Comparison of ENCODE assay signal across 10 cellular contexts in the genomic region with DNA sequence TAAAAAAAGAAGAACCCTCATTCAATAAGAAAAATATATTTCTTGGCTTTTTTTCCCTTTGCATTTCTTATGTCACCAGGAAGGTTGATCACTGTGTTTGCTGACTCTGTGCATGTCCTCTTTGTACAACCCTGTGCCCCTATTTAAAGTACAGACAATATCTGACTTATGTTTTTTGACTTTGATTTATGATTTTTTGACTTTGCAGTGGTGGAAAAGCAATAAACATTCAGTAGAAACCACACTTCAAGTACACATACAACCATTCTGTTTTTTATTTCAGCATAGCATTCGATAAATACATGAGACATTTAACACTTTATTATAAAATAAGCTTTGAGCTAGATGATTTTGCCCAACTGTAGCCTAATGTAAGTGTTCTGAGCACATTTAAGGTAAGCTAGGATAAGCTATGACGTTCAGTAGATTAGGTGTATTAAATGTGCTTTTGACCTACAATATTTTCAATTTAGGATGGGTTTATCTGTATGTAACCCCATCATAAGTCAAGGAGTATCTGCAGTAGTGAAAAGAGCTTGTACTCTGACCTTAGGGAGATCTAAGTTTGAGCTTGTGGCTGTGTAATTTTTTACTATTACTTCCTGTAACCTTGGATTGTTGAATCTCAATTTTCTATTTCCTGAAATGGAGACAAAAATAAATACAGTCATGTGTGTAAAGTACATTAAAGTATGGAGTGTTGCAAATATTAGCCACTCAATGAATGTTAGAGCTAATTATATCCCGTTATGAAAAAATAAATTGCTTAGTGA. TPM values are rescaled to one million over a fixed set of nuclear protein-coding genes. Genes with fewer than 3 reads are reported as not detected.
DNase-seq lines count a peak whose midpoint lies in the region; ATAC-seq lines count a peak whose summit lies in the region.
"Had no signal": no experiment of that assay in that cellular context is flagged by ENCODE, and none has a peak within 500 bp of the region (broad histone marks: within the 10 kb centered on the region; RNA-seq: fewer than 3 reads in every experiment).

No MANE protein-coding gene starts in this region.

- H3K9ac ChIP-seq in adipocyte (ENCODE audit: low read length): peak overlapping the region; percentile 87

- H3K36me3 ChIP-seq in adipocyte (ENCODE audit: control insufficient read depth, insufficient read depth, low read length, severe bottlenecking): no peaks in the 10 kb centered on the region

- H3K4me1 Mint-ChIP-seq in stimulated activated naive CD8-positive, alpha-beta T cell treated with anti-CD3 and anti-CD28 coated beads, Interleukin-15, Interleukin-2, amounts not matched to agents 100 ng/mL and 50 ng/mL, for 24 hours (ENCODE audit: low read depth): peaks cover 62% of the 10 kb centered on the region

- no peaks in the 10 kb centered on the region for H3K9me3 ChIP-seq in adipocyte (ENCODE audit: control insufficient read depth, low read length)
- H3K9me3 ChIP-seq in mononuclear cell (ENCODE audit: low read depth, low read length): no peaks in the 10 kb centered on the region

- H3K4me1 ChIP-seq in adipocyte (ENCODE audit: control insufficient read depth, insufficient read depth, low read length) (no peaks in the 10 kb centered on the region), mononuclear cell (ENCODE audit: insufficient read depth, low read length) (peaks cover 44% of the 10 kb centered on the region)

- no peaks in the 10 kb centered on the region for H3K27me3 Mint-ChIP-seq in stimulated activated naive CD8-positive, alpha-beta T cell treated with anti-CD3 and anti-CD28 coated beads, Interleukin-15, Interleukin-2, amounts not matched to agents 100 ng/mL and 50 ng/mL, for 24 hours

- no peak for ATAC-seq in stimulated activated naive CD8-positive, alpha-beta T cell treated with anti-CD3 and anti-CD28 coated beads, Interleukin-15, Interleukin-2, amounts not matched to agents 100 U/mL and 50 U/mL, for 24 hours
- no peak for ATAC-seq in HG03135 (IDR thresholded peaks at IDR 0.05; ENCODE audit: unreplicated experiment)

- no peak overlapping the region for H3K27ac Mint-ChIP-seq in stimulated activated naive CD8-positive, alpha-beta T cell treated with anti-CD3 and anti-CD28 coated beads, Interleukin-15, Interleukin-2, amounts not matched to agents 100 ng/mL and 50 ng/mL, for 24 hours

- no peaks in the 10 kb centered on the region for H3K9me3 Mint-ChIP-seq in stimulated activated naive CD8-positive, alpha-beta T cell treated with anti-CD3 and anti-CD28 coated beads, Interleukin-15, Interleukin-2, amounts not matched to agents 100 ng/mL and 50 ng/mL, for 24 hours

- H3K27me3 ChIP-seq in adipocyte (replicated peaks; ENCODE audit: control insufficient read depth, insufficient read depth, low read length): no peaks in the 10 kb centered on the region
- no peaks in the 10 kb centered on the region for H3K27me3 ChIP-seq in mononuclear cell (ENCODE audit: insufficient read depth, low read length)

- no peak for DNase-seq in stimulated activated naive CD8-positive, alpha-beta T cell treated with anti-CD3 and anti-CD28 coated beads, Interleukin-15, Interleukin-2, amounts not matched to agents 100 U/mL and 50 U/mL, for 24 hours
- DNase-seq in adipocyte (ENCODE audit: low read depth): no peak
- no peak for DNase-seq in COLO829 (ENCODE audit: low spot score)
- DNase-seq in NCI-H2227 treated with DMSO at 0.1 percent for 48 hours (lab: John Stamatoyannopoulos, UW): no peak
- DNase-seq in iPS-NIHi11 (ENCODE audit: low spot score): no peak
- DNase-seq: activated gamma-delta T cell had no signal

- H3K36me3 Mint-ChIP-seq in stimulated activated naive CD8-positive, alpha-beta T cell treated with anti-CD3 and anti-CD28 coated beads, Interleukin-15, Interleukin-2, amounts not matched to agents 100 ng/mL and 50 ng/mL, for 24 hours (ENCODE audit: low read depth): peaks cover 19% of the 10 kb centered on the region

- peak overlapping the region; percentile 99 for H3K4me3 Mint-ChIP-seq in stimulated activated naive CD8-positive, alpha-beta T cell treated with anti-CD3 and anti-CD28 coated beads, Interleukin-15, Interleukin-2, amounts not matched to agents 100 ng/mL and 50 ng/mL, for 24 hours

- peak overlapping the region; percentile 85 for H3K4me3 ChIP-seq in adipocyte (ENCODE audit: low read length)
- H3K4me3 ChIP-seq in mononuclear cell (ENCODE audit: low read length): peak overlapping the region; percentile 93

RNA-seq across cellular contexts. Expression of gene RNASEL, which starts 1.2 kb away (rescaled TPM):
- 2.9 TPM for total RNA-seq in mononuclear cell

RNA-seq across cellular contexts. Expression of gene RGS16, which starts 16.3 kb away (rescaled TPM):
- 4.3 TPM for total RNA-seq in mononuclear cell
- total RNA-seq: LHCN-M2 had no signal
